ENCODE assay signal across 9 cellular contexts in the genomic region with DNA sequence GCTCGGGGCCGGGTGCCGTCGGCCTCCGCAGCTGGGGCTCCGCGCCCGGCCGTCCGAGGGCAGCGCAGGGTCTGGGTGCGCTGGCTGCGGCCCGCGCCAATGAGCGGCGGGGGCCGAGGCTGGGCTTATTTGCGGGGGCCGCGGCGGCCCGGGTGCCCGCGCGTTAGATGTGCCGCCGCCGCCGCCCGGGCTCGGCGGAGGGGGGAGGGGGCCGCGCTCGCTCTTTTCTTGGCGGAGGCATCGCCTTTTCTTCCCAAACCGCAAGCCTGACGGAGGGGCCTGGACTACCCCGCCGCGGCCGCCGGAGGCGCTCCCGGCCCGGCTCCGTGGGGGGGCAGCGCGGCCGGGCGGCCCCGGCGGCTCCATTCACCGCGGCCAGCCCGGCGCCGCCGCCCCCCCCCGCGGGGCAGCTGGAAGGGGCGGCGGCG. TPM values are rescaled to one million over a fixed set of nuclear protein-coding genes. Genes with fewer than 3 reads are reported as not detected.
DNase-seq lines count a peak whose midpoint lies in the region; ATAC-seq and TF ChIP-seq lines count a peak whose summit lies in the region.
"Had no signal": no experiment of that assay in that cellular context is flagged by ENCODE, and none has a peak within 500 bp of the region (broad histone marks: within the 10 kb centered on the region; RNA-seq: fewer than 3 reads in every experiment).

A gene (minus strand): TSS at position 101 of the 428 bp plus-strand sequence. CDS start 278 bp downstream, outside the sequence.

- no peaks in the 10 kb centered on the region for H3K9me3 Mint-ChIP-seq in activated B cell treated with CpG ODN at 0.5 μM for 24 hours
- H3K9me3 Mint-ChIP-seq: activated T-cell treated with anti-CD3 and anti-CD28 coated beads, Interleukin-2, amount 50 U/mL, for 4 hours had no signal

- WGBS in lung, 2 donors, result 1% methylated on average over 66 of the region's 66 CpGs; no CpG with 5 or more reads in 1 of the 2 donors

- no peaks in the 10 kb centered on the region for H3K36me3 Mint-ChIP-seq in activated B cell treated with CpG ODN at 0.5 μM for 24 hours (ENCODE audit: low read depth)

- no peaks in the 10 kb centered on the region for H3K27me3 ChIP-seq in lung (ENCODE audit: control insufficient read depth, insufficient read depth)

- H3K4me3 ChIP-seq in AG10803 (ENCODE audit: low read length) (no peak within 1 kb of the TSS), lung (peak within 1 kb of the TSS; percentile 9)

- no peak within 1 kb of the TSS for H3K27ac Mint-ChIP-seq in activated B cell treated with CpG ODN at 0.5 μM for 24 hours

- ATAC-seq in activated B cell treated with CpG ODN at 0.5 μM for 24 hours (ENCODE audit: low read depth), result peak; percentile 35
- no peak for ATAC-seq in lung (ENCODE audit: insufficient read depth, low FRiP score)
- ATAC-seq in HG03095 (IDR thresholded peaks at IDR 0.05; ENCODE audit: unreplicated experiment), result no peak
- no peak for ATAC-seq in HG02763 (IDR thresholded peaks at IDR 0.05; ENCODE audit: unreplicated experiment)

- H3K27ac ChIP-seq in lung (ENCODE audit: low read depth in 1 of 2, low read length in 1 of 2), result no peak within 1 kb of the TSS

- peaks cover 3 to 6% of the 10 kb centered on the region in 2 donors for H3K4me1 ChIP-seq in lung (ENCODE audit: control insufficient read depth in 2 of 2, insufficient read depth in 2 of 2, low read length in 2 of 2)

- no peaks in the 10 kb centered on the region for H3K9me3 ChIP-seq in lung (ENCODE audit: control insufficient read depth in 2 of 2, insufficient read depth in 1 of 2, low read length in 1 of 2)

- intact Hi-C loops in activated B cell treated with CpG ODN at 0.5 μM for 24 hours (cut with micrococcal nuclease), result loop anchor here (5.0 kb wide), 1 partner anchor 136 kb away; a partner anchor contains a TSS

- TF ChIP-seq CTCF in AG10803 (conservative IDR thresholded peaks at IDR 0.05; ENCODE audit: low read length), result 0 out of 2 replicates have a peak, but pooled peaks have one; percentile 10
- TF ChIP-seq CTCF in activated B cell treated with CpG ODN at 0.5 μM for 24 hours (IDR thresholded peaks at IDR 0.05), result no peak
- TF ChIP-seq CTCF in lung (IDR thresholded peaks at IDR 0.05; ENCODE audit: control extremely low read depth, extremely low read depth), result no peak

- H3K4me1 Mint-ChIP-seq in activated B cell treated with CpG ODN at 0.5 μM for 24 hours, result peaks cover 5% of the 10 kb centered on the region

- peak; percentile 26 for DNase-seq in AG10803 (ENCODE audit: low read depth)
- DNase-seq in HCEC 1CT, result peak; percentile 16
- DNase-seq in activated B cell treated with CpG ODN at 0.5 μM for 24 hours, result no peak
- no peak for DNase-seq in lung (ENCODE audit: low spot score)
- DNase-seq in NCI-H345 (lab: John Stamatoyannopoulos, UW), result no peak
- no peak for DNase-seq in activated CD4-positive, CD25-positive, alpha-beta regulatory T cell (lab: John Stamatoyannopoulos, UW)
- DNase-seq: activated T-cell treated with anti-CD3 and anti-CD28 coated beads, Interleukin-2, amount 50 U/mL, for 4 hours had no signal

- peaks cover 25% of the 10 kb centered on the region for H3K27me3 Mint-ChIP-seq in activated B cell treated with CpG ODN at 0.5 μM for 24 hours

- H3K4me3 Mint-ChIP-seq in activated B cell treated with CpG ODN at 0.5 μM for 24 hours, result no peak within 1 kb of the TSS
- H3K4me3 Mint-ChIP-seq: activated T-cell treated with anti-CD3 and anti-CD28 coated beads, Interleukin-2, amount 50 U/mL, for 4 hours had no signal

- CTCF ChIA-PET in activated B cell treated with CpG ODN at 0.5 μM for 24 hours (lab: Charles Lee), result interaction anchor here (0.8 kb wide), 1 partner anchor 59 kb away, joined by 3 read pairs; no protein-coding TSS in a partner anchor

- no peaks in the 10 kb centered on the region for H3K36me3 ChIP-seq in lung (ENCODE audit: control insufficient read depth in 2 of 2, insufficient read depth in 2 of 2, low read length in 2 of 2)

- POLR2A ChIA-PET in activated B cell treated with CpG ODN at 0.5 μM for 24 hours (lab: Charles Lee), result interaction anchor here (0.5 to 1.4 kb wide), 3 partner anchors 23 to 105 kb away, joined by 3 to 4 read pairs (median 3); no protein-coding TSS in a partner anchor

RNA-seq across cellular contexts. Expression of the gene that starts here (rescaled TPM):
- 0.22 TPM in 1 of 2 replicates, not detected in the other for total RNA-seq in activated B cell treated with CpG ODN at 0.5 μM for 24 hours
- total RNA-seq in lung, result 1 to 10 TPM; 2.3 to 7.6 TPM
- polyA plus RNA-seq in lung, result 1 to 10 TPM in 1 of 2 donors, under 1 TPM in 1; 0.71 to 2.0 TPM

Comparison
In these comparisons a context has a peak if more than half of its experiments do, and no peak if none do; other contexts are left out.
1. Peak in ATAC-seq in activated B cell treated with CpG ODN at 0.5 μM for 24 hours; RNA of the gene not detected or under 1 TPM.
2. DNase-seq: peak in AG10803 (single experiment) and HCEC 1CT (single experiment); none in activated B cell treated with CpG ODN at 0.5 μM for 24 hours (single experiment), lung (single experiment), NCI-H345 (single experiment) and activated CD4-positive, CD25-positive, alpha-beta regulatory T cell (0 of 4).